In genomic region chr17:63918305-63918704, GRCh38 we compare ENCODE assay signal across 26 cellular contexts. TPM values are rescaled to one million over a fixed set of nuclear protein-coding genes. Genes with fewer than 3 reads are reported as not detected.
A peak's percentile ranks its signal among the peaks of the same experiment; 100 is the strongest.
DNase-seq lines count a peak whose midpoint lies in the region; TF ChIP-seq lines count a peak whose summit lies in the region.
"Had no signal": no experiment of that assay in that cellular context is flagged by ENCODE, and none has a peak within 500 bp of the region (broad histone marks: within the 10 kb centered on the region; RNA-seq: fewer than 3 reads in every experiment).

No MANE protein-coding gene starts in this region.

- H3K27me3 Mint-ChIP-seq in H9 (ENCODE audit: low read depth) (peaks cover 19% of the 10 kb centered on the region), glutamatergic neuron (ENCODE audit: unreplicated experiment) (peaks cover 6% of the 10 kb centered on the region)
- H3K27me3 Mint-ChIP-seq: activated naive CD8-positive, alpha-beta T cell treated with anti-CD3 and anti-CD28 coated beads, Interleukin-2, amount 50 U/mL, for 24 hours had no signal

- no peak overlapping the region for H3T11ph ChIP-seq in H9 (ENCODE audit: low read length)

- no peak overlapping the region for H3K9ac ChIP-seq in H9 (ENCODE audit: extremely low read depth, insufficient read length, low read length)

- H3K9me3 Mint-ChIP-seq in H9, result no peaks in the 10 kb centered on the region
- H3K9me3 Mint-ChIP-seq in glutamatergic neuron (ENCODE audit: unreplicated experiment), result no peaks in the 10 kb centered on the region
- H3K9me3 Mint-ChIP-seq: activated naive CD8-positive, alpha-beta T cell treated with anti-CD3 and anti-CD28 coated beads, Interleukin-2, amount 50 U/mL, for 24 hours; activated T-helper 1 cell treated with anti-CD3 and anti-CD28 coated beads, Interleukin-12 subunit alpha, Interleukin-12 subunit beta, Interleukin-2, Interleukin-4 antibody, amounts not matched to agents 30 ng/mL and 10 ng/mL and 1 ng/mL, durations not matched to agents 14 hours and 24 hours and 36 hours; natural killer cell treated with Interleukin-12 subunit alpha and Interleukin-12 subunit beta and Interleukin-15 and Interleukin-18, amount 100 ng/mL, for 72 hours; T-helper 2 cell treated with Interferon-gamma antibody and Interleukin-4, amounts not matched to agents 5 μg/mL and 100 μg/mL, for 36 hours had no signal

- no peak overlapping the region for H2BK12ac ChIP-seq in H9 (ENCODE audit: insufficient read length, low read depth, low read length)

- no peak overlapping the region for H3K56ac ChIP-seq in H9 (ENCODE audit: insufficient read length, low read depth, low read length)

- no peaks in the 10 kb centered on the region for H3K36me3 ChIP-seq in BE2C
- H3K36me3 ChIP-seq: gastroesophageal sphincter had no signal

- H2BK120ac ChIP-seq in H9 (ENCODE audit: low read depth, low read length, poor library complexity, severe bottlenecking), result no peak overlapping the region

- peaks cover 17 to 21% of the 10 kb centered on the region in 2 experiments for H3K4me1 Mint-ChIP-seq in H9
- H3K4me1 Mint-ChIP-seq in glutamatergic neuron (ENCODE audit: low read depth, unreplicated experiment), result peaks cover 2% of the 10 kb centered on the region

- no peak overlapping the region for H4K91ac ChIP-seq in H9 (ENCODE audit: insufficient read length, low read depth, low read length)

- H3K79me2 ChIP-seq in H9 (ENCODE audit: insufficient read depth, low read length), result no peaks in the 10 kb centered on the region

- no peaks in the 10 kb centered on the region for H3K9me3 ChIP-seq in BE2C
- H3K9me3 ChIP-seq in H9 (ENCODE audit: control insufficient read depth, low read depth, low read length), result no peaks in the 10 kb centered on the region
- H3K9me3 ChIP-seq: gastroesophageal sphincter had no signal

- H3K27ac ChIP-seq in H9 (ENCODE audit: insufficient read length, low read depth, low read length), result no peak overlapping the region
- H3K27ac ChIP-seq: C4-2B, dorsolateral prefrontal cortex, gastroesophageal sphincter, SK-N-MC had no signal

- no peaks in the 10 kb centered on the region for H3K27me3 ChIP-seq in BE2C
- H3K27me3 ChIP-seq in H9 (ENCODE audit: insufficient read depth, low read length), result no peaks in the 10 kb centered on the region
- H3K27me3 ChIP-seq: dorsolateral prefrontal cortex had no signal

- H3K23ac ChIP-seq in H9 (ENCODE audit: insufficient read length, low read depth, low read length), result no peak overlapping the region

- no peak overlapping the region for H2BK15ac ChIP-seq in H9 (ENCODE audit: low read depth, low read length)

- H3K4me3 Mint-ChIP-seq in H9 (peak overlapping the region; percentile 32 to 44; a peak in 4 of 5 replicates), glutamatergic neuron (ENCODE audit: unreplicated experiment) (no peak overlapping the region)
- H3K4me3 Mint-ChIP-seq: activated naive CD8-positive, alpha-beta T cell treated with anti-CD3 and anti-CD28 coated beads, Interleukin-2, amount 50 U/mL, for 24 hours; activated T-helper 1 cell treated with anti-CD3 and anti-CD28 coated beads, Interleukin-12 subunit alpha, Interleukin-12 subunit beta, Interleukin-2, Interleukin-4 antibody, amounts not matched to agents 30 ng/mL and 10 ng/mL and 1 ng/mL, durations not matched to agents 14 hours and 24 hours and 36 hours; natural killer cell treated with Interleukin-12 subunit alpha and Interleukin-12 subunit beta and Interleukin-15 and Interleukin-18, amount 100 ng/mL, for 72 hours; T-helper 2 cell treated with Interferon-gamma antibody and Interleukin-4, amounts not matched to agents 5 μg/mL and 100 μg/mL, for 36 hours had no signal

- H4K8ac ChIP-seq in H9 (replicated peaks; ENCODE audit: insufficient read length, low read depth, low read length), result no peak overlapping the region

- H3K27ac Mint-ChIP-seq in H9, result peak overlapping the region in 2 of 3 experiments; percentile 45 to 67; a peak in 2 of 7 replicates
- H3K27ac Mint-ChIP-seq in glutamatergic neuron (ENCODE audit: unreplicated experiment), result no peak overlapping the region
- H3K27ac Mint-ChIP-seq: activated naive CD8-positive, alpha-beta T cell treated with anti-CD3 and anti-CD28 coated beads, Interleukin-2, amount 50 U/mL, for 24 hours; activated T-helper 1 cell treated with anti-CD3 and anti-CD28 coated beads, Interleukin-12 subunit alpha, Interleukin-12 subunit beta, Interleukin-2, Interleukin-4 antibody, amounts not matched to agents 30 ng/mL and 10 ng/mL and 1 ng/mL, durations not matched to agents 14 hours and 24 hours and 36 hours; T-helper 2 cell treated with Interferon-gamma antibody and Interleukin-4, amounts not matched to agents 5 μg/mL and 100 μg/mL, for 36 hours had no signal

- DNase-seq in BE2C (no peak), H9 (peak; percentile 92), dermis blood vessel endothelial cell (peak; percentile 12), myocyte (ENCODE audit: low read depth) (peak; percentile 43), glutamatergic neuron (no peak), DMS153 (lab: John Stamatoyannopoulos, UW) (no peak), T1000 (lab: John Stamatoyannopoulos, UW) (no peak)
- DNase-seq: activated naive CD8-positive, alpha-beta T cell treated with anti-CD3 and anti-CD28 coated beads, Interleukin-2, amount 50 U/mL, for 24 hours; dorsolateral prefrontal cortex; Kasumi-1; NCI-H1436; NCI-H2171 treated with DMSO at 0.1 percent for 48 hours; NCI-H748 treated with DMSO at 0.1 percent for 48 hours; stimulated activated CD4-positive, alpha-beta T cell treated with anti-CD3 and anti-CD28 coated beads, Interleukin-4, amount 100 ng/mL, for 24 hours had no signal

- H3K4me3 ChIP-seq in BE2C (ENCODE audit: low read depth, low read length), result no peak overlapping the region
- H3K4me3 ChIP-seq: dorsolateral prefrontal cortex, gastroesophageal sphincter, SK-N-MC had no signal

- no peaks in the 10 kb centered on the region for H3K36me3 Mint-ChIP-seq in H9 (ENCODE audit: insufficient read depth in 1 of 3, low read depth in 3 of 3)
- no peaks in the 10 kb centered on the region for H3K36me3 Mint-ChIP-seq in glutamatergic neuron (ENCODE audit: unreplicated experiment)
- H3K36me3 Mint-ChIP-seq: natural killer cell treated with Interleukin-12 subunit alpha and Interleukin-12 subunit beta and Interleukin-15 and Interleukin-18, amount 100 ng/mL, for 72 hours had no signal

- peak overlapping the region; percentile 41 for H3K4me2 ChIP-seq in H9 (ENCODE audit: insufficient read depth, insufficient read length, low read length)

- no peak overlapping the region for H3K18ac ChIP-seq in H9 (ENCODE audit: insufficient read length, low read depth, low read length)

- H3K14ac ChIP-seq in H9 (ENCODE audit: insufficient read depth, low read length), result no peak overlapping the region

- H4K5ac ChIP-seq in H9 (ENCODE audit: insufficient read length, low read depth, low read length), result no peak overlapping the region

- H3K4ac ChIP-seq in H9 (ENCODE audit: low read depth, low read length), result no peak overlapping the region

- H2BK20ac ChIP-seq in H9 (ENCODE audit: low read depth, low read length, poor library complexity, severe bottlenecking), result no peak overlapping the region

- H3K4me1 ChIP-seq in BE2C (no peaks in the 10 kb centered on the region), H9 (ENCODE audit: insufficient read depth, low read length) (peaks cover 3% of the 10 kb centered on the region; the same call in 1 of the 2 replicates)

- H4K20me1 ChIP-seq in H9 (ENCODE audit: control insufficient read depth, insufficient read depth, insufficient read length), result no peaks in the 10 kb centered on the region

- WGBS in H9 (ENCODE audit: extremely low coverage, insufficient read length, low lambda C conversion rate), result no CpG with 5 or more reads among the region's 10 CpGs

- peak; percentile 20; the same call in 1 of the 2 replicates for TF ChIP-seq CTCF in BE2C (IDR thresholded peaks at IDR 0.05; ENCODE audit: low read depth, low read length)
- TF ChIP-seq CTCF in H9 (conservative IDR thresholded peaks at IDR 0.05), result peak; percentile 46
- no peak for TF ChIP-seq CTCF in glutamatergic neuron (IDR thresholded peaks at IDR 0.05; ENCODE audit: partially characterized antibody, unreplicated experiment)

- H2BK5ac ChIP-seq in H9 (ENCODE audit: insufficient read length, low read length), result no peak overlapping the region

- no peak overlapping the region for H2AK5ac ChIP-seq in H9 (ENCODE audit: insufficient read length, low read length)

- no peaks in the 10 kb centered on the region for H3K23me2 ChIP-seq in H9 (ENCODE audit: insufficient read length, low read depth, low read length, poor library complexity, severe bottlenecking)

- H3K79me1 ChIP-seq in H9 (ENCODE audit: insufficient read depth, low read depth, low read length, poor library complexity, severe bottlenecking), result no peaks in the 10 kb centered on the region

- H2AFZ ChIP-seq in H9 (ENCODE audit: low read length), result no peak overlapping the region

RNA-seq across cellular contexts. Expression of gene GH1, which starts 0.3 kb away (rescaled TPM):
- not detected for polyA plus RNA-seq in BE2C (2012; ENCODE audit: insufficient read depth, insufficient read length, low read depth)
- total RNA-seq in H9 (2021), result not detected in 2 replicates
- total RNA-seq in dermis blood vessel endothelial cell, result not detected in 2 replicates
- not detected in 2 replicates for total RNA-seq in myocyte
- not detected for polyA plus RNA-seq in myocyte (2012)
- total RNA-seq in glutamatergic neuron (ENCODE audit: unreplicated experiment), result not detected
- total RNA-seq: activated CD8-positive, alpha-beta memory T cell treated with anti-CD3 and anti-CD28 coated beads for 36 hours; activated T-helper 1 cell treated with anti-CD3 and anti-CD28 coated beads, Interleukin-12 subunit alpha, Interleukin-12 subunit beta, Interleukin-2, Interleukin-4 antibody, amounts not matched to agents 30 ng/mL and 10 ng/mL and 1 ng/mL, durations not matched to agents 14 hours and 24 hours and 36 hours; bronchial epithelial cell; gastroesophageal sphincter; natural killer cell treated with Interleukin-12 subunit alpha and Interleukin-12 subunit beta and Interleukin-15 and Interleukin-18, amount 100 ng/mL, for 72 hours; posterior vena cava; skeletal muscle tissue; urinary bladder had no signal
- polyA plus RNA-seq: esophagus had no signal

RNA-seq across cellular contexts. Expression of gene CSHL1, which starts 7.2 kb away (rescaled TPM):
- not detected for polyA plus RNA-seq in BE2C (2012; ENCODE audit: insufficient read depth, insufficient read length, low read depth)
- not detected in 2 replicates for total RNA-seq in H9 (2021)
- total RNA-seq in dermis blood vessel endothelial cell, result not detected in 2 replicates
- not detected in 2 replicates for total RNA-seq in myocyte
- not detected for polyA plus RNA-seq in myocyte (2012)
- total RNA-seq in glutamatergic neuron (ENCODE audit: unreplicated experiment), result not detected
- total RNA-seq: activated CD8-positive, alpha-beta memory T cell treated with anti-CD3 and anti-CD28 coated beads for 36 hours; activated T-helper 1 cell treated with anti-CD3 and anti-CD28 coated beads, Interleukin-12 subunit alpha, Interleukin-12 subunit beta, Interleukin-2, Interleukin-4 antibody, amounts not matched to agents 30 ng/mL and 10 ng/mL and 1 ng/mL, durations not matched to agents 14 hours and 24 hours and 36 hours; bronchial epithelial cell; dorsolateral prefrontal cortex; gastroesophageal sphincter; natural killer cell treated with Interleukin-12 subunit alpha and Interleukin-12 subunit beta and Interleukin-15 and Interleukin-18, amount 100 ng/mL, for 72 hours; posterior vena cava; skeletal muscle tissue; urinary bladder had no signal
- polyA plus RNA-seq: esophagus, urinary bladder had no signal

RNA-seq across cellular contexts. Expression of gene CD79B, which starts 13.8 kb away (rescaled TPM):
- polyA plus RNA-seq in BE2C (2012; ENCODE audit: insufficient read depth, insufficient read length, low read depth), result 1.6 TPM
- total RNA-seq in H9 (2021) (0.96 and 1.4 TPM in 2 replicates), dermis blood vessel endothelial cell (2.1 and 5.1 TPM in 2 replicates), myocyte (0.99 and 4.8 TPM in 2 replicates), glutamatergic neuron (ENCODE audit: unreplicated experiment) (not detected)
- not detected for polyA plus RNA-seq in myocyte (2012)
- total RNA-seq: bronchial epithelial cell had no signal

RNA-seq across cellular contexts. Expression of gene CSH1, which starts 21.9 kb away (rescaled TPM):
- polyA plus RNA-seq in BE2C (2012; ENCODE audit: insufficient read depth, insufficient read length, low read depth), result not detected
- not detected in 2 replicates for total RNA-seq in H9 (2021)
- not detected in 2 replicates for total RNA-seq in dermis blood vessel endothelial cell
- total RNA-seq in myocyte, result not detected in 2 replicates
- polyA plus RNA-seq in myocyte (2012), result not detected
- not detected for total RNA-seq in glutamatergic neuron (ENCODE audit: unreplicated experiment)
- total RNA-seq: activated CD8-positive, alpha-beta memory T cell treated with anti-CD3 and anti-CD28 coated beads for 36 hours; activated T-helper 1 cell treated with anti-CD3 and anti-CD28 coated beads, Interleukin-12 subunit alpha, Interleukin-12 subunit beta, Interleukin-2, Interleukin-4 antibody, amounts not matched to agents 30 ng/mL and 10 ng/mL and 1 ng/mL, durations not matched to agents 14 hours and 24 hours and 36 hours; bronchial epithelial cell; dorsolateral prefrontal cortex; gastroesophageal sphincter; natural killer cell treated with Interleukin-12 subunit alpha and Interleukin-12 subunit beta and Interleukin-15 and Interleukin-18, amount 100 ng/mL, for 72 hours; posterior vena cava; skeletal muscle tissue had no signal
- polyA plus RNA-seq: esophagus, urinary bladder had no signal

RNA-seq across cellular contexts. Expression of gene GH2, which starts 36.6 kb away (rescaled TPM):
- polyA plus RNA-seq in BE2C (2012; ENCODE audit: insufficient read depth, insufficient read length, low read depth), result not detected
- 0.50 and 0.77 TPM in 2 replicates for total RNA-seq in H9 (2021)
- not detected in 2 replicates for total RNA-seq in dermis blood vessel endothelial cell
- total RNA-seq in myocyte, result not detected in 2 replicates
- not detected for polyA plus RNA-seq in myocyte (2012)
- not detected for total RNA-seq in glutamatergic neuron (ENCODE audit: unreplicated experiment)
- total RNA-seq: activated CD8-positive, alpha-beta memory T cell treated with anti-CD3 and anti-CD28 coated beads for 36 hours; activated T-helper 1 cell treated with anti-CD3 and anti-CD28 coated beads, Interleukin-12 subunit alpha, Interleukin-12 subunit beta, Interleukin-2, Interleukin-4 antibody, amounts not matched to agents 30 ng/mL and 10 ng/mL and 1 ng/mL, durations not matched to agents 14 hours and 24 hours and 36 hours; bronchial epithelial cell; dorsolateral prefrontal cortex; gastroesophageal sphincter; natural killer cell treated with Interleukin-12 subunit alpha and Interleukin-12 subunit beta and Interleukin-15 and Interleukin-18, amount 100 ng/mL, for 72 hours; posterior vena cava; skeletal muscle tissue; urinary bladder had no signal
- polyA plus RNA-seq: esophagus, urinary bladder had no signal

Comparison
In these comparisons a context has a peak if more than half of its experiments do, and no peak if none do; other contexts are left out.
1. DNase-seq: peak in H9 (single experiment), dermis blood vessel endothelial cell (single experiment) and myocyte (single experiment); none in BE2C (single experiment), glutamatergic neuron (single experiment), DMS153 (single experiment) and T1000 (single experiment).